ENCODE assay signal across 1 cellular context in genomic region chr22:19876314-19876940, GRCh38.
TF ChIP-seq lines count a peak whose summit lies in the region.

No MANE protein-coding gene starts in this region.

TF ChIP-seq in K562, 482 proteins besides CTCF, POLR2A, EP300 and RAD21 (continued from another document):
- TF ChIP-seq, protein P1, sequence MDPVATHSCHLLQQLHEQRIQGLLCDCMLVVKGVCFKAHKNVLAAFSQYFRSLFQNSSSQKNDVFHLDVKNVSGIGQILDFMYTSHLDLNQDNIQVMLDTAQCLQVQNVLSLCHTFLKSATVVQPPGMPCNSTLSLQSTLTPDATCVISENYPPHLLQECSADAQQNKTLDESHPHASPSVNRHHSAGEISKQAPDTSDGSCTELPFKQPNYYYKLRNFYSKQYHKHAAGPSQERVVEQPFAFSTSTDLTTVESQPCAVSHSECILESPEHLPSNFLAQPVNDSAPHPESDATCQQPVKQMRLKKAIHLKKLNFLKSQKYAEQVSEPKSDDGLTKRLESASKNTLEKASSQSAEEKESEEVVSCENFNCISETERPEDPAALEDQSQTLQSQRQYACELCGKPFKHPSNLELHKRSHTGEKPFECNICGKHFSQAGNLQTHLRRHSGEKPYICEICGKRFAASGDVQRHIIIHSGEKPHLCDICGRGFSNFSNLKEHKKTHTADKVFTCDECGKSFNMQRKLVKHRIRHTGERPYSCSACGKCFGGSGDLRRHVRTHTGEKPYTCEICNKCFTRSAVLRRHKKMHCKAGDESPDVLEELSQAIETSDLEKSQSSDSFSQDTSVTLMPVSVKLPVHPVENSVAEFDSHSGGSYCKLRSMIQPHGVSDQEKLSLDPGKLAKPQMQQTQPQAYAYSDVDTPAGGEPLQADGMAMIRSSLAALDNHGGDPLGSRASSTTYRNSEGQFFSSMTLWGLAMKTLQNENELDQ (CRISPR knock-in tag; IDR thresholded peaks at IDR 0.05; ENCODE audit: borderline replicate concordance), result no peak
- no peak for TF ChIP-seq PHTF2 (CRISPR knock-in tag; IDR thresholded peaks at IDR 0.05)
- TF ChIP-seq CCNT2 (IDR thresholded peaks at IDR 0.05; ENCODE audit: borderline replicate concordance, extremely low read depth, insufficient read length, low read depth, low read length), result peak; percentile 20
- no peak for TF ChIP-seq ZNF23 (CRISPR knock-in tag; IDR thresholded peaks at IDR 0.05)
- TF ChIP-seq MTA2 (IDR thresholded peaks at IDR 0.05; ENCODE audit: low read depth), result no peak
- no peak for TF ChIP-seq SP1 (CRISPR knock-in tag; IDR thresholded peaks at IDR 0.05)
- TF ChIP-seq ZBTB17 (CRISPR knock-in tag; IDR thresholded peaks at IDR 0.05), result no peak
- TF ChIP-seq FOXK1 (CRISPR knock-in tag; IDR thresholded peaks at IDR 0.05; ENCODE audit: borderline replicate concordance), result no peak
- no peak for TF ChIP-seq ZSCAN32 (CRISPR knock-in tag; IDR thresholded peaks at IDR 0.05)
- TF ChIP-seq ZNF766 (CRISPR knock-in tag; conservative IDR thresholded peaks at IDR 0.05), result no peak
- no peak for TF ChIP-seq ELF1 (tag; IDR thresholded peaks at IDR 0.05)
- TF ChIP-seq CEBPZ (IDR thresholded peaks at IDR 0.05; ENCODE audit: borderline replicate concordance, low read depth, low read length), result no peak
- TF ChIP-seq SLC30A9 (CRISPR knock-in tag; IDR thresholded peaks at IDR 0.05), result no peak
- no peak for TF ChIP-seq RBM15 (IDR thresholded peaks at IDR 0.05; ENCODE audit: insufficient read depth, low read length)
- TF ChIP-seq MYNN (IDR thresholded peaks at IDR 0.05), result no peak; the same call in 1 of the 2 replicates
- 0 out of 2 replicates have a peak, but pooled peaks have one; percentile 15 for TF ChIP-seq MYNN (CRISPR knock-in tag; IDR thresholded peaks at IDR 0.05)
- TF ChIP-seq, protein P2, sequence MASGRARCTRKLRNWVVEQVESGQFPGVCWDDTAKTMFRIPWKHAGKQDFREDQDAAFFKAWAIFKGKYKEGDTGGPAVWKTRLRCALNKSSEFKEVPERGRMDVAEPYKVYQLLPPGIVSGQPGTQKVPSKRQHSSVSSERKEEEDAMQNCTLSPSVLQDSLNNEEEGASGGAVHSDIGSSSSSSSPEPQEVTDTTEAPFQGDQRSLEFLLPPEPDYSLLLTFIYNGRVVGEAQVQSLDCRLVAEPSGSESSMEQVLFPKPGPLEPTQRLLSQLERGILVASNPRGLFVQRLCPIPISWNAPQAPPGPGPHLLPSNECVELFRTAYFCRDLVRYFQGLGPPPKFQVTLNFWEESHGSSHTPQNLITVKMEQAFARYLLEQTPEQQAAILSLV (tag; IDR thresholded peaks at IDR 0.05), result no peak
- no peak for TF ChIP-seq ZNF24 (IDR thresholded peaks at IDR 0.05)
- TF ChIP-seq, protein P3, sequence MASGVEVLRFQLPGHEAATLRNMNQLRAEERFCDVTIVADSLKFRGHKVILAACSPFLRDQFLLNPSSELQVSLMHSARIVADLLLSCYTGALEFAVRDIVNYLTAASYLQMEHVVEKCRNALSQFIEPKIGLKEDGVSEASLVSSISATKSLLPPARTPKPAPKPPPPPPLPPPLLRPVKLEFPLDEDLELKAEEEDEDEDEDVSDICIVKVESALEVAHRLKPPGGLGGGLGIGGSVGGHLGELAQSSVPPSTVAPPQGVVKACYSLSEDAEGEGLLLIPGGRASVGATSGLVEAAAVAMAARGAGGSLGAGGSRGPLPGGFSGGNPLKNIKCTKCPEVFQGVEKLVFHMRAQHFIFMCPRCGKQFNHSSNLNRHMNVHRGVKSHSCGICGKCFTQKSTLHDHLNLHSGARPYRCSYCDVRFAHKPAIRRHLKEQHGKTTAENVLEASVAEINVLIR (CRISPR knock-in tag; IDR thresholded peaks at IDR 0.05), result no peak
- 0 out of 2 replicates have a peak, but pooled peaks have one; percentile 33 for TF ChIP-seq CAMTA2 (CRISPR knock-in tag; conservative IDR thresholded peaks at IDR 0.05)
- TF ChIP-seq POLR2G (IDR thresholded peaks at IDR 0.05; ENCODE audit: low read depth, low read length), result peak; percentile 68
- TF ChIP-seq LEF1 (IDR thresholded peaks at IDR 0.05), result no peak
- TF ChIP-seq GMEB1 (CRISPR knock-in tag; IDR thresholded peaks at IDR 0.05), result no peak
- no peak for TF ChIP-seq TSC22D4 (tag; IDR thresholded peaks at IDR 0.05)
TF ChIP-seq in K562: peak in this region for 21.
